ENCODE assay signal across 10 cellular contexts in the genomic region with DNA sequence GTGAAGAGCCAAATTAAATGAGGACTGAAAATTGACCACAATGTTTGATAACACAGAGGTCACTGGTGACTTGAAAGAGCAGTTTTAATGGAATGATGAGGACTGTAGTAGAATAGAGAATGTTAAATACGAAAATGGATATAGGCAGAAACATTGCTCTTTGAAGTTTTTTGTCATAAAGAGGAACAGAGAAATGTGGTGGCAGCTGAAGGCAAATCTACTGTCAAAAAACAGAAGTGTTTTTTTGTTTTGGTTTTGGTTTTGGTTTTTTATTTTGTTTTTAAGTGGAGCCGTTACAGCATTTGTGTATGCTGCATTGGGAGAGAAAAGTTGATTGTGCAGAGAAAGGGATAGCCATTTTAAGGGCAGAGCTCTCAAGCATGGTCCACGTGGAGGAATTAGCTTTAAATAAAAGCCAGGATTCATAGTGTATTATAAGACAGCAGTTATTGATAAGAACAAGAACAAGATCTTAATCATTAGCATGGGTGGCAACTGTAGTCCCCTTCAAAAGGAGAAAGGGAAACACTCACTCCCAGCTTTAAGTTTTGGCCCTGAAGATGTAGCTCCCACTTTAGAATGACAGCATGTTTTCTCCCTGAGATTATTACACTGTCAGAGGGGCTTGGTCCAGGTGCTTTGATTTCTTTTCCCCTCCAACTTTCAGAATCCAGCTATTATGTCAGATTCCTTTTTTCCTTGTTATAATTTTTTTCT.
A peak's percentile ranks its signal among the peaks of the same experiment; 100 is the strongest.
DNase-seq lines count a peak whose midpoint lies in the region; ATAC-seq and TF ChIP-seq lines count a peak whose summit lies in the region.
"Had no signal": no experiment of that assay in that cellular context is flagged by ENCODE, and none has a peak within 500 bp of the region (broad histone marks: within the 10 kb centered on the region; RNA-seq: fewer than 3 reads in every experiment).

No MANE protein-coding gene starts in this region.

- H3K9me3 ChIP-seq in prostate gland, result no peaks in the 10 kb centered on the region

- H3K4me3 ChIP-seq in prostate gland, result no peak overlapping the region

- H3K4me1 Mint-ChIP-seq in effector memory CD8-positive, alpha-beta T cell (ENCODE audit: low read depth in 2 of 2), result peaks cover 4 to 6% of the 10 kb centered on the region in 2 donors
- H3K4me1 Mint-ChIP-seq in activated naive CD4-positive, alpha-beta T cell treated with anti-CD3 and anti-CD28 coated beads for 36 hours (ENCODE audit: low read depth), result peaks cover 3% of the 10 kb centered on the region

- peak overlapping the region in 1 of 2 donors; percentile 5 for H3K4me3 Mint-ChIP-seq in effector memory CD8-positive, alpha-beta T cell
- H3K4me3 Mint-ChIP-seq in activated naive CD4-positive, alpha-beta T cell treated with anti-CD3 and anti-CD28 coated beads for 36 hours, result no peak overlapping the region

- intact Hi-C loops in activated naive CD4-positive, alpha-beta T cell treated with anti-CD3 and anti-CD28 coated beads for 36 hours (cut with micrococcal nuclease), result no loop called here
- intact Hi-C loops in prostate gland (cut with DNase I), result no loop called here

- no peak overlapping the region for H3K27ac ChIP-seq in prostate gland

- no peaks in the 10 kb centered on the region for H3K4me1 ChIP-seq in prostate gland (replicated peaks)

- TF ChIP-seq CTCF in prostate gland (IDR thresholded peaks at IDR 0.05), result no peak

- ATAC-seq in GM18498 (IDR thresholded peaks at IDR 0.05; ENCODE audit: unreplicated experiment) (peak; percentile 99), GM21390 (IDR thresholded peaks at IDR 0.05; ENCODE audit: unreplicated experiment) (peak; percentile 96), HG03439 (IDR thresholded peaks at IDR 0.05; ENCODE audit: unreplicated experiment) (peak; percentile 98)
- peak; percentile 14 for ATAC-seq in effector memory CD8-positive, alpha-beta T cell (replicated peaks)
- ATAC-seq: Panc1 had no signal

- no peak for TF ChIP-seq POLR2A in prostate gland (IDR thresholded peaks at IDR 0.05)

- H3K36me3 Mint-ChIP-seq in effector memory CD8-positive, alpha-beta T cell (ENCODE audit: insufficient read depth), result no peaks in the 10 kb centered on the region
- no peaks in the 10 kb centered on the region for H3K36me3 Mint-ChIP-seq in activated naive CD4-positive, alpha-beta T cell treated with anti-CD3 and anti-CD28 coated beads for 36 hours (ENCODE audit: low read depth)

- no peaks in the 10 kb centered on the region for H3K27me3 Mint-ChIP-seq in effector memory CD8-positive, alpha-beta T cell
- peaks cover 2% of the 10 kb centered on the region for H3K27me3 Mint-ChIP-seq in activated naive CD4-positive, alpha-beta T cell treated with anti-CD3 and anti-CD28 coated beads for 36 hours (ENCODE audit: low read depth)

- 58% methylated on average over 3 of the region's 3 CpGs for WGBS in prostate gland

- no peak overlapping the region for H3K27ac Mint-ChIP-seq in effector memory CD8-positive, alpha-beta T cell
- H3K27ac Mint-ChIP-seq in activated naive CD4-positive, alpha-beta T cell treated with anti-CD3 and anti-CD28 coated beads for 36 hours, result no peak overlapping the region

- DNase-seq in effector memory CD8-positive, alpha-beta T cell, result no peak
- DNase-seq in central memory CD4-positive, alpha-beta T cell, result no peak
- no peak for DNase-seq in activated naive CD4-positive, alpha-beta T cell treated with anti-CD3 and anti-CD28 coated beads for 36 hours
- DNase-seq in D341Med (ENCODE audit: low spot score) (no peak), prostate gland (ENCODE audit: low spot score) (no peak)
- DNase-seq: kidney glomerular epithelial cell had no signal

- no peaks in the 10 kb centered on the region for H3K9me3 Mint-ChIP-seq in effector memory CD8-positive, alpha-beta T cell
- H3K9me3 Mint-ChIP-seq in activated naive CD4-positive, alpha-beta T cell treated with anti-CD3 and anti-CD28 coated beads for 36 hours, result peaks cover 3% of the 10 kb centered on the region

- H3K27me3 ChIP-seq in prostate gland (replicated peaks; ENCODE audit: insufficient read depth), result no peaks in the 10 kb centered on the region

- CTCF ChIA-PET in activated naive CD4-positive, alpha-beta T cell treated with anti-CD3 and anti-CD28 coated beads for 36 hours (lab: Charles Lee), result interaction anchor here (0.6 kb wide), 1 partner anchor 362 kb away, joined by 3 read pairs; no protein-coding TSS in a partner anchor

- no peaks in the 10 kb centered on the region for H3K36me3 ChIP-seq in prostate gland

Comparison
In these comparisons a context has a peak if more than half of its experiments do, and no peak if none do; other contexts are left out.
1. ATAC-seq: peak in every context shown above with its lines; median percentile 99 in GM18498; 98 in HG03439; 96 in GM21390; 14 in effector memory CD8-positive, alpha-beta T cell.